22 cellular contexts compared by ENCODE assay signal in the genomic region with DNA sequence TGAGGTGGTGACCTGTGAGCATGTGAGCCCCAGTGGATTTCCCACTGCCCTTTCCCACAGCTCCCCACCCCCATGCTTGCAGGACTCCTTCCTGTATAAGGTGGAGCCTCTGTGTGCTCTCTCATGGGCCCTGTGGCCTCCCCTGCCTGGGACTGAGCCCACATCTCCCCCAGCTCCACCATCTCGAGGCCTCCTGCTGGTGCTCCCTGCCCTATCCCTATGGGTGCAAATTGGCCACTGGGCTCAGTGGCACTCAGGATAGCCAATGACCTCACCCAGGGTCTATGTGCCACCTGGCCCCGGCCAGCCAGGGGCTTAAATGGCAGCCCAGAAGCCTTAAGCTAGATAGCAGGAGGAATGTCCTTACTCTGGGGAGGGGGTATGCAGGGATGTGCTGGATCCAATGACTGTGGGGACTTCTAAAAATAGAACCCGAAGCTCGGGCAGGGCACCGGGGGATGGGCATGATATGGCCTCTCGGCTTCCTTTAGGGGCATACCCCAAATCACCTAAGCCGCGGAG. TPM values are rescaled to one million over a fixed set of nuclear protein-coding genes. Genes with fewer than 3 reads are reported as not detected.
DNase-seq lines count a peak whose midpoint lies in the region; ATAC-seq and TF ChIP-seq lines count a peak whose summit lies in the region.
"Had no signal": no experiment of that assay in that cellular context is flagged by ENCODE, and none has a peak within 500 bp of the region (broad histone marks: within the 10 kb centered on the region; RNA-seq: fewer than 3 reads in every experiment).

No MANE protein-coding gene starts in this region.

- H3K79me1 ChIP-seq in mesendoderm (ENCODE audit: low read length) = no peaks in the 10 kb centered on the region
- no peaks in the 10 kb centered on the region for H3K79me1 ChIP-seq in H9 (ENCODE audit: insufficient read depth, low read depth, low read length, poor library complexity, severe bottlenecking)

- H3K4me1 ChIP-seq in GM23338 (ENCODE audit: insufficient read depth) (peaks cover 2% of the 10 kb centered on the region; the same call in 1 of the 2 replicates), mesendoderm (ENCODE audit: control insufficient read depth, low read depth, low read length) (peaks cover 5% of the 10 kb centered on the region), stomach (peaks cover 34 to 75% (median 59%) of the 10 kb centered on the region in 4 donors), H9 (ENCODE audit: insufficient read depth, low read length) (no peaks in the 10 kb centered on the region; the same call in 1 of the 2 replicates)

- H4K8ac ChIP-seq in mesendoderm (ENCODE audit: low read depth, low read length) (no peak overlapping the region), H9 (replicated peaks; ENCODE audit: insufficient read length, low read depth, low read length) (no peak overlapping the region)

- no peak overlapping the region for H2AFZ ChIP-seq in GM23338
- H2AFZ ChIP-seq in H9 (ENCODE audit: low read length) = no peak overlapping the region

- H2AK5ac ChIP-seq in mesendoderm (ENCODE audit: low read length) (no peak overlapping the region), H9 (ENCODE audit: insufficient read length, low read length) (no peak overlapping the region)

- H3K56ac ChIP-seq in mesendoderm (ENCODE audit: low read length) = peak overlapping the region; percentile 30
- no peak overlapping the region for H3K56ac ChIP-seq in H9 (ENCODE audit: insufficient read length, low read depth, low read length)

- no peak overlapping the region for H4K5ac ChIP-seq in mesendoderm (ENCODE audit: low read length)
- H4K5ac ChIP-seq in H9 (ENCODE audit: insufficient read length, low read depth, low read length) = no peak overlapping the region

- H3K9ac ChIP-seq in mesendoderm (ENCODE audit: low read length) (no peak overlapping the region), H9 (ENCODE audit: extremely low read depth, insufficient read length, low read length) (no peak overlapping the region)

- peaks cover 60% of the 10 kb centered on the region for H3K4me1 Mint-ChIP-seq in GM23338
- peaks cover 44 to 62% of the 10 kb centered on the region in 2 experiments for H3K4me1 Mint-ChIP-seq in H9
- H3K4me1 Mint-ChIP-seq: activated CD4-positive, alpha-beta T cell treated with anti-CD3 and anti-CD28 coated beads, Interleukin-2, amount 10 ng/mL, durations not matched to agents 24 days and 14 days; T-cell had no signal

- H3K36me3 Mint-ChIP-seq in GM23338 (ENCODE audit: low read depth) (no peaks in the 10 kb centered on the region), H9 (ENCODE audit: insufficient read depth in 1 of 3, low read depth in 3 of 3) (no peaks in the 10 kb centered on the region)
- H3K36me3 Mint-ChIP-seq: T-cell had no signal

- no peak overlapping the region for H2BK15ac ChIP-seq in mesendoderm (replicated peaks; ENCODE audit: low read depth)
- no peak overlapping the region for H2BK15ac ChIP-seq in H9 (ENCODE audit: low read depth, low read length)

- H3K4me3 Mint-ChIP-seq in GM23338 (no peak overlapping the region), H9 (no peak overlapping the region)
- H3K4me3 Mint-ChIP-seq: activated CD4-positive, alpha-beta T cell treated with anti-CD3 and anti-CD28 coated beads, Interleukin-2, amount 10 ng/mL, durations not matched to agents 24 days and 14 days; CD4-positive, alpha-beta T cell; endodermal cell; T-cell had no signal

- H3K27ac ChIP-seq in GM23338 (ENCODE audit: low read depth) (no peak overlapping the region), dorsolateral prefrontal cortex (peak overlapping the region in 56 of 59 donors; percentile 37 to 100 (median 97)), mesendoderm (ENCODE audit: low read depth, low read length) (no peak overlapping the region), stomach (peak overlapping the region in 4 of 5 donors; percentile 59 to 85 (median 76)), H9 (ENCODE audit: insufficient read length, low read depth, low read length) (no peak overlapping the region)

- H3K4ac ChIP-seq in mesendoderm (ENCODE audit: low read depth, low read length) (no peak overlapping the region), H9 (ENCODE audit: low read depth, low read length) (no peak overlapping the region)

- H3K18ac ChIP-seq in mesendoderm (ENCODE audit: low read length) (no peak overlapping the region), H9 (ENCODE audit: insufficient read length, low read depth, low read length) (no peak overlapping the region)

- H4K20me1 ChIP-seq in GM23338 (replicated peaks; ENCODE audit: insufficient read depth) (no peaks in the 10 kb centered on the region), H9 (ENCODE audit: control insufficient read depth, insufficient read depth, insufficient read length) (no peaks in the 10 kb centered on the region)

- H3K23me2 ChIP-seq in H9 (ENCODE audit: insufficient read length, low read depth, low read length, poor library complexity, severe bottlenecking) = no peaks in the 10 kb centered on the region

- TF ChIP-seq CTCF in GM23338 (conservative IDR thresholded peaks at IDR 0.05; ENCODE audit: low read depth in 2 of 2) (no peak), dorsolateral prefrontal cortex (IDR thresholded peaks at IDR 0.05 in 54 of 56, conservative IDR thresholded peaks at IDR 0.05 in 2 of 56; ENCODE audit: low read depth in 1 of 56, partially characterized antibody in 56 of 56) (no peak), stomach (IDR thresholded peaks at IDR 0.05) (no peak), H9 (conservative IDR thresholded peaks at IDR 0.05) (no peak)

- no peak overlapping the region for H2BK20ac ChIP-seq in H9 (ENCODE audit: low read depth, low read length, poor library complexity, severe bottlenecking)

- no peak for TF ChIP-seq POLR2A in stomach (IDR thresholded peaks at IDR 0.05)

- no peak overlapping the region; the same call in 1 of the 2 replicates for H3K14ac ChIP-seq in H9 (ENCODE audit: insufficient read depth, low read length)

- H3K9me3 ChIP-seq in stomach (no peaks in the 10 kb centered on the region), H9 (ENCODE audit: control insufficient read depth, low read depth, low read length) (no peaks in the 10 kb centered on the region)

- DNase-seq in GM23338 (ENCODE audit: low spot score) (no peak), dorsolateral prefrontal cortex (no peak), mesendoderm (peak; percentile 37), stomach (no peak), H9 (no peak)
- DNase-seq in stimulated activated naive CD4-positive, alpha-beta T cell treated with Interleukin-2 at 50 U/mL for 16 hours (lab: John Stamatoyannopoulos, UW) = no peak
- no peak for DNase-seq in activated CD4-positive, CD25-positive, alpha-beta regulatory T cell treated with anti-CD3 and anti-CD28 coated beads, Interleukin-2, amount 50 U/mL, for 72 hours
- DNase-seq: activated CD4-positive, alpha-beta T cell treated with anti-CD3 and anti-CD28 coated beads, Interleukin-2, amount 10 ng/mL, durations not matched to agents 24 days and 14 days; activated effector memory CD4-positive, alpha-beta T cell treated with Interleukin-2 at 50 U/mL for 16 hours; CD4-positive, alpha-beta T cell; endodermal cell; hippocampal formation; MM.1S; SHP77 treated with DMSO at 0.1 percent for 48 hours; stimulated activated CD4-positive, alpha-beta T cell treated with anti-CD3 and anti-CD28 coated beads, Interleukin-1b, Interleukin-23, amount 100 ng/mL, for 48 hours; stimulated activated naive CD8-positive, alpha-beta T cell treated with anti-CD3 and anti-CD28 coated beads, Interleukin-15, Interleukin-2, amounts not matched to agents 100 U/mL and 50 U/mL, for 24 hours; T-cell had no signal

- H2BK12ac ChIP-seq in H9 (ENCODE audit: insufficient read length, low read depth, low read length) = no peak overlapping the region

- no peaks in the 10 kb centered on the region for H3K9me3 Mint-ChIP-seq in GM23338
- no peaks in the 10 kb centered on the region for H3K9me3 Mint-ChIP-seq in H9
- H3K9me3 Mint-ChIP-seq: activated CD4-positive, alpha-beta T cell treated with anti-CD3 and anti-CD28 coated beads, Interleukin-2, amount 10 ng/mL, durations not matched to agents 24 days and 14 days; CD4-positive, alpha-beta T cell; endodermal cell; T-cell had no signal

- H2BK120ac ChIP-seq in mesendoderm (ENCODE audit: low read depth, low read length) (no peak overlapping the region), H9 (ENCODE audit: low read depth, low read length, poor library complexity, severe bottlenecking) (no peak overlapping the region)

- peaks cover 6% of the 10 kb centered on the region for H3K27me3 Mint-ChIP-seq in GM23338 (ENCODE audit: insufficient read depth, low read depth, poor library complexity)
- no peaks in the 10 kb centered on the region; the same call in 1 of the 2 replicates for H3K27me3 Mint-ChIP-seq in H9 (ENCODE audit: low read depth)
- H3K27me3 Mint-ChIP-seq: activated CD4-positive, alpha-beta T cell treated with anti-CD3 and anti-CD28 coated beads, Interleukin-2, amount 10 ng/mL, durations not matched to agents 24 days and 14 days; CD4-positive, alpha-beta T cell had no signal

- intact Hi-C loops in dorsolateral prefrontal cortex (cut with DNase I) = no loop called here
- intact Hi-C loops in stomach (cut with DNase I; ENCODE audit: low total_unique reads) = no loop called here

- H3F3A ChIP-seq in GM23338 (replicated peaks; ENCODE audit: low read depth) = no peaks in the 10 kb centered on the region

- no peak for TF ChIP-seq EP300 in stomach (IDR thresholded peaks at IDR 0.05)

- no peaks in the 10 kb centered on the region for H3K36me3 ChIP-seq in GM23338 (ENCODE audit: insufficient read depth)
- no peaks in the 10 kb centered on the region for H3K36me3 ChIP-seq in mesendoderm (ENCODE audit: control insufficient read depth, insufficient read depth, low read length)
- no peaks in the 10 kb centered on the region for H3K36me3 ChIP-seq in stomach

- H2BK5ac ChIP-seq in mesendoderm (ENCODE audit: low read length) (no peak overlapping the region), H9 (ENCODE audit: insufficient read length, low read length) (no peak overlapping the region)

- no peak overlapping the region for H3K4me3 ChIP-seq in GM23338
- peak overlapping the region in 24 of 59 donors; percentile 5 to 68 (median 54) for H3K4me3 ChIP-seq in dorsolateral prefrontal cortex
- no peak overlapping the region for H3K4me3 ChIP-seq in mesendoderm (ENCODE audit: low read length)
- H3K4me3 ChIP-seq in stomach = peak overlapping the region in 3 of 4 donors; percentile 24 to 29 (median 27)

- H3K79me2 ChIP-seq in GM23338 (replicated peaks; ENCODE audit: insufficient read depth) (no peaks in the 10 kb centered on the region), mesendoderm (ENCODE audit: control insufficient read depth, insufficient read depth, low read length) (no peaks in the 10 kb centered on the region), H9 (ENCODE audit: insufficient read depth, low read length) (no peaks in the 10 kb centered on the region)

- H3K4me2 ChIP-seq in GM23338 = no peak overlapping the region
- no peak overlapping the region for H3K4me2 ChIP-seq in mesendoderm (ENCODE audit: low read length)
- H3K4me2 ChIP-seq in H9 (ENCODE audit: insufficient read depth, insufficient read length, low read length) = no peak overlapping the region

- no peaks in the 10 kb centered on the region for H3K9me2 ChIP-seq in GM23338 (ENCODE audit: insufficient read depth)

- no peak for ATAC-seq in GM23338
- no peak for ATAC-seq in HG03439 (IDR thresholded peaks at IDR 0.05; ENCODE audit: unreplicated experiment)
- ATAC-seq: sciatic nerve; stimulated activated naive CD8-positive, alpha-beta T cell treated with anti-CD3 and anti-CD28 coated beads, Interleukin-15, Interleukin-2, amounts not matched to agents 100 U/mL and 50 U/mL, for 24 hours; T-cell had no signal

- no peak overlapping the region for H4K91ac ChIP-seq in H9 (ENCODE audit: insufficient read length, low read depth, low read length)

- no peak overlapping the region for H3T11ph ChIP-seq in H9 (ENCODE audit: low read length)

- no CpG with 5 or more reads among the region's 8 CpGs for WGBS in mesendoderm (ENCODE audit: extremely low coverage, insufficient coverage, low lambda C conversion rate)
- WGBS in stomach, 5 donors = 62 to 81% (median 76%) methylated on average over 7 to 8 of the region's 8 CpGs
- WGBS in H9 (ENCODE audit: extremely low coverage, insufficient read length, low lambda C conversion rate) = no CpG with 5 or more reads among the region's 8 CpGs

- H3K27me3 ChIP-seq in GM23338 (ENCODE audit: insufficient read depth) (no peaks in the 10 kb centered on the region), dorsolateral prefrontal cortex (no peaks in the 10 kb centered on the region), mesendoderm (ENCODE audit: insufficient read depth, low read length, poor library complexity) (no peaks in the 10 kb centered on the region), stomach (no peaks in the 10 kb centered on the region), H9 (ENCODE audit: insufficient read depth, low read length) (no peaks in the 10 kb centered on the region)

- no peak overlapping the region for H3K23ac ChIP-seq in mesendoderm (ENCODE audit: low read length)
- no peak overlapping the region for H3K23ac ChIP-seq in H9 (ENCODE audit: insufficient read length, low read depth, low read length)

- H3K27ac Mint-ChIP-seq in GM23338 = peak overlapping the region; percentile 62; the same call in 1 of the 2 replicates
- H3K27ac Mint-ChIP-seq in H9 = no peak overlapping the region
- H3K27ac Mint-ChIP-seq: activated CD4-positive, alpha-beta T cell treated with anti-CD3 and anti-CD28 coated beads, Interleukin-2, amount 10 ng/mL, durations not matched to agents 24 days and 14 days; CD4-positive, alpha-beta T cell; endodermal cell; T-cell had no signal

RNA-seq across cellular contexts. Expression of gene LDB3, which starts 2.0 kb away (rescaled TPM):
- total RNA-seq in GM23338 (2014; rRNA removed; shearing (Covaris generic)) = 0.14 and 0.85 TPM in 2 replicates
- polyA plus RNA-seq in GM23338 (2016; fragmentation: Nextera tagmentation; extraction: Ambion mirVana) (0.16 and 0.42 TPM in 2 replicates), stomach (1 to 10 TPM; 1.1 to 3.4 (median 2.7) TPM)
- total RNA-seq in dorsolateral prefrontal cortex (10 to 100 TPM in 105 of 120 experiments, 1 to 10 TPM in 15; 3.8 to 94.4 (median 22.6) TPM), stomach (1 to 10 TPM in 4 of 5 donors, under 1 TPM in 1; 0.29 to 8.5 (median 2.2) TPM), H9 (2021) (0.17 and 0.18 TPM in 2 replicates)
- polyA plus RNA-seq in mesendoderm (2013, experiment 1 of 2) = 0.51 TPM
- polyA plus RNA-seq in mesendoderm (2013, experiment 2 of 2) = 0.59 TPM
- total RNA-seq: activated CD4-positive, alpha-beta T cell treated with anti-CD3 and anti-CD28 coated beads, Interleukin-2, amount 10 ng/mL, durations not matched to agents 24 days and 14 days had no signal

RNA-seq across cellular contexts. Expression of gene OPN4, which starts 16.0 kb away (rescaled TPM):
- not detected in 2 replicates for total RNA-seq in GM23338 (2014; rRNA removed; shearing (Covaris generic))
- polyA plus RNA-seq in GM23338 (2016; fragmentation: Nextera tagmentation; extraction: Ambion mirVana) = not detected in 2 replicates
- total RNA-seq in dorsolateral prefrontal cortex = 1 to 10 TPM in 93 of 120 experiments, under 1 TPM in 23, not detected in 4; 0.35 to 4.5 (median 1.6) TPM
- not detected for polyA plus RNA-seq in mesendoderm (2013, experiment 1 of 2)
- not detected for polyA plus RNA-seq in mesendoderm (2013, experiment 2 of 2)
- not detected for total RNA-seq in stomach
- not detected for polyA plus RNA-seq in stomach
- not detected in 2 replicates for total RNA-seq in H9 (2021)
- total RNA-seq: activated CD4-positive, alpha-beta T cell treated with anti-CD3 and anti-CD28 coated beads, Interleukin-2, amount 10 ng/mL, durations not matched to agents 24 days and 14 days; CD4-positive, alpha-beta T cell; endodermal cell; mesenteric fat pad; OCI-LY7; T-cell had no signal
- polyA plus RNA-seq: keratinocyte had no signal

Comparison
In these comparisons a context has a peak if more than half of its experiments do, and no peak if none do; other contexts are left out.
1. H3K27ac ChIP-seq: peak in dorsolateral prefrontal cortex (56 of 59) and stomach (4 of 5); none in GM23338 (single experiment), mesendoderm (single experiment) and H9 (single experiment).
2. H3K4me3 ChIP-seq: peak in stomach (3 of 4); none in GM23338 (single experiment) and mesendoderm (single experiment).